ENCODE assay signal across 21 cellular contexts in the genomic region with DNA sequence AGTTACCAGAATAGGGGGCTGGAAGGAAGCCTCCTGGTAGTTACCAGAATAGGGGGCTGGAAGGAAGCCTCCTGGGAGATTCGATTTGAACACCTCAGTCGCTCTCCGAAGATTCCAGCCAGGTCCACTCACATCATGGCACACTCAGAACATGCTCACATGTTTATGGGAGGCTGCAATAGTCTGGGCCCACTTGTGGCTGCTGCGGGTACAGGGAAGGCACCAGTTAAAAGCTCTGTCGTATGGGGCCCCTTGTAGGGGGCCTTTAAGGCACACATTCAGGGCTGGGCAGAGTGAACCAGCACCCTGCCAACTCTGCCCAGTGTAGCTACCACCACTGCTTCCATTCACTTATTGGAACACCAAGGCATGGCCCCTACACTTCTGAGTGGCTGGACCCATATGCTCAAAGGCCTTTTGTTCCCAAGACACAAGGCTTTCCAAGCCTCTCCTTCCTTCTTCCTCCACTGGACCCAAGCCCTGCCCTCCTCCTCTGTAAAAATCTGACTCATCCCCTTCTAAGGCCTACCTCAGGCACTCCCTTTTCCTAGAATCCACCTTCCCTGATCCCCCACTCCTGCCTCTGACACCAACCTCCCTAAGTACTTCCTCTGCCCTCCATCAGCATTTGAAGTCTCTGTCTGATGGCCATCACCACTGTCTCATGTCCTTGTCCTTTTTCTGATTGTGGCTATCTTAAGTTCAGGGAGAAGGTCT. TPM values are rescaled to one million over a fixed set of nuclear protein-coding genes. Genes with fewer than 3 reads are reported as not detected.
A peak's percentile ranks its signal among the peaks of the same experiment; 100 is the strongest.
DNase-seq lines count a peak whose midpoint lies in the region; ATAC-seq, FAIRE-seq and TF ChIP-seq lines count a peak whose summit lies in the region.
"Had no signal": no experiment of that assay in that cellular context is flagged by ENCODE, and none has a peak within 500 bp of the region (broad histone marks: within the 10 kb centered on the region; RNA-seq: fewer than 3 reads in every experiment).

No MANE protein-coding gene starts in this region.

- TF ChIP-seq POLR2A in HepG2 (IDR thresholded peaks at IDR 0.05; ENCODE audit: insufficient read depth in 1 of 2, low read depth in 2 of 2, low read length in 2 of 2): no peak

- H3K9ac ChIP-seq in HepG2 (ENCODE audit: insufficient read depth, low read depth, low read length): no peak overlapping the region

- intact Hi-C loops in HepG2 (cut with micrococcal nuclease; ENCODE audit: unreplicated experiment): no loop called here

- H3K4me1 Mint-ChIP-seq in stimulated activated memory B cell treated with anti-CD40 and anti-IgM and Interleukin-4, amounts not matched to agents 10 μg/mL and 1 μg/mL and 100 μg/mL, for 72 hours: no peaks in the 10 kb centered on the region

- no peak overlapping the region for H3K4me3 Mint-ChIP-seq in stimulated activated memory B cell treated with anti-CD40 and anti-IgM and Interleukin-4, amounts not matched to agents 10 μg/mL and 1 μg/mL and 100 μg/mL, for 72 hours
- H3K4me3 Mint-ChIP-seq: CD8-positive, alpha-beta memory T cell; T-cell had no signal

- H3K4me1 ChIP-seq in HepG2 (ENCODE audit: insufficient read depth, low read length): peaks cover 11% of the 10 kb centered on the region
- H3K4me1 ChIP-seq: Peyer's patch had no signal

- H3K79me2 ChIP-seq in HepG2 (ENCODE audit: insufficient read depth, low read length): no peaks in the 10 kb centered on the region

- no peak overlapping the region for H2AFZ ChIP-seq in HepG2 (ENCODE audit: low read length)

- no peak for TF ChIP-seq RAD21 in HepG2 (CRISPR knock-in tag; IDR thresholded peaks at IDR 0.05)

- peaks cover 17 to 34% of the 10 kb centered on the region in 2 experiments; a peak in 4 of 5 replicates for H3K36me3 ChIP-seq in HepG2 (replicated peaks in 1 of 2; ENCODE audit: control insufficient read depth in 1 of 2, insufficient read depth in 2 of 2, low read length in 2 of 2)

- H3K27me3 ChIP-seq in HepG2 (ENCODE audit: control insufficient read depth in 1 of 2, insufficient read depth in 2 of 2, low read length in 2 of 2): no peaks in the 10 kb centered on the region
- H3K27me3 ChIP-seq: Peyer's patch, tibial nerve had no signal

- peak; percentile 11 for DNase-seq in activated CD8-positive, alpha-beta memory T cell treated with anti-CD3 and anti-CD28 coated beads for 24 hours
- DNase-seq in activated CD8-positive, alpha-beta memory T cell treated with anti-CD3 and anti-CD28 coated beads, Interleukin-2, amount 50 U/mL, for 4 hours: no peak
- DNase-seq in RPMI7951 (ENCODE audit: low read depth) (peak; percentile 7), epithelial cell of prostate (ENCODE audit: low read depth, low spot score) (no peak), HT-29 (ENCODE audit: low spot score) (no peak), HepG2 (ENCODE audit: low spot score) (no peak)
- DNase-seq: activated T-cell treated with anti-CD3 and anti-CD28 coated beads, Interleukin-2, amount 50 U/mL, for 1 hour; amniotic stem cell; CD8-positive, alpha-beta memory T cell; GDM1; H7; NCI-H2081 treated with DMSO at 0.1 percent for 48 hours; NCI-H69; stimulated activated CD4-positive, alpha-beta T cell treated with anti-CD3 and anti-CD28 coated beads, Interleukin-2, amount 100 ng/mL, for 48 hours had no signal

- in situ Hi-C loops in HepG2 (cut with HindIII; ENCODE audit: extremely low pct_ligation_motif_present, low pct_unique_long_range_greater_than_20kb): no loop called here

- H3K36me3 Mint-ChIP-seq in stimulated activated memory B cell treated with anti-CD40 and anti-IgM and Interleukin-4, amounts not matched to agents 10 μg/mL and 1 μg/mL and 100 μg/mL, for 72 hours: peaks cover 41% of the 10 kb centered on the region

- no peak overlapping the region for H3K4me3 ChIP-seq in HepG2 (replicated peaks in 1 of 3; ENCODE audit: insufficient read depth in 1 of 3, low read depth in 2 of 3, low read length in 3 of 3)
- H3K4me3 ChIP-seq: Peyer's patch, tibial nerve had no signal

- H3K27ac ChIP-seq in epithelial cell of prostate (peak overlapping the region; percentile 11), HepG2 (ENCODE audit: extremely low read length, insufficient read depth, low read length) (no peak overlapping the region)
- H3K27ac ChIP-seq: Peyer's patch had no signal

- no peaks in the 10 kb centered on the region for H3K9me3 ChIP-seq in HepG2 (ENCODE audit: low read length)
- H3K9me3 ChIP-seq: Peyer's patch, tibial nerve had no signal

- no TSS peak for BruUV-seq in HepG2 (replicated peaks; lab: Mats Ljungman, UMichigan)

- H3K27me3 Mint-ChIP-seq in stimulated activated memory B cell treated with anti-CD40 and anti-IgM and Interleukin-4, amounts not matched to agents 10 μg/mL and 1 μg/mL and 100 μg/mL, for 72 hours: no peaks in the 10 kb centered on the region
- H3K27me3 Mint-ChIP-seq: CD8-positive, alpha-beta memory T cell; T-cell had no signal

- WGBS in HepG2 (ENCODE audit: low lambda C conversion rate): 93% methylated on average over 3 of the region's 5 CpGs

- H4K20me1 ChIP-seq in HepG2 (ENCODE audit: insufficient read depth, low read length): no peaks in the 10 kb centered on the region

- no peak for ATAC-seq in stimulated activated memory B cell treated with anti-CD40 and anti-IgM and Interleukin-4, amounts not matched to agents 10 μg/mL and 1 μg/mL and 100 μg/mL, for 72 hours
- no peak for ATAC-seq in GM18873 (IDR thresholded peaks at IDR 0.05; ENCODE audit: low FRiP score, unreplicated experiment)
- no peak for ATAC-seq in HepG2
- ATAC-seq: activated CD4-positive, CD25-positive, alpha-beta regulatory T cell treated with anti-CD3 and anti-CD28 coated beads, Interleukin-2, amount 50 U/mL, for 24 hours; T-cell had no signal

- POLR2A ChIA-PET in HepG2 (lab: Yijun Ruan, JAX): interaction anchor here (1.0 kb wide), 1 partner anchor 61 kb away, joined by 3 read pairs; no protein-coding TSS in a partner anchor

- TF ChIP-seq EP300 in HepG2 (IDR thresholded peaks at IDR 0.05; ENCODE audit: low read depth in 2 of 2, low read length in 2 of 2): no peak
- no peak for TF ChIP-seq EP300 in HepG2 (CRISPR knock-in tag; IDR thresholded peaks at IDR 0.05; ENCODE audit: borderline replicate concordance)

- no peak for TF ChIP-seq CTCF in HepG2 (CRISPR knock-in tag; IDR thresholded peaks at IDR 0.05)

- no peak for FAIRE-seq in HepG2 (lab: Jason Lieb, UNC)
- FAIRE-seq: GM12892 had no signal

- CTCF ChIA-PET in HepG2 (lab: Yijun Ruan, JAX; ENCODE audit: low intra/inter-chr PET ratio, low total read pairs): no interaction called here

- no peaks in the 10 kb centered on the region for H3K9me3 Mint-ChIP-seq in stimulated activated memory B cell treated with anti-CD40 and anti-IgM and Interleukin-4, amounts not matched to agents 10 μg/mL and 1 μg/mL and 100 μg/mL, for 72 hours
- H3K9me3 Mint-ChIP-seq: CD8-positive, alpha-beta memory T cell; T-cell had no signal

- H3K27ac Mint-ChIP-seq in stimulated activated memory B cell treated with anti-CD40 and anti-IgM and Interleukin-4, amounts not matched to agents 10 μg/mL and 1 μg/mL and 100 μg/mL, for 72 hours: peak overlapping the region; percentile 3
- H3K27ac Mint-ChIP-seq: T-cell had no signal

- no peak overlapping the region for H3K4me2 ChIP-seq in HepG2 (ENCODE audit: low read depth, low read length)

RNA-seq across cellular contexts. Expression of a gene that starts 28.0 kb away (rescaled TPM):
- total RNA-seq in RPMI7951 (2014; rRNA removed; shearing (Covaris generic)): 3.8 and 5.3 TPM in 2 replicates
- 4.4 and 5.1 TPM in 2 replicates for total RNA-seq in HT-29 (2014; rRNA removed; shearing (Covaris generic))
- total RNA-seq in HepG2 (2016; rRNA removed; fragmentation: Illumina TruSeq; extraction: Trizol): 1.8 and 4.6 TPM in 2 replicates
- total RNA-seq in HepG2 (2016; cell fraction: cytosol; rRNA removed; fragmentation: Illumina TruSeq; extraction: Trizol; ENCODE audit: low read depth): 0.71 and 0.88 TPM in 2 replicates
- total RNA-seq in HepG2 (2016; cell fraction: insoluble cytoplasmic fraction; rRNA removed; fragmentation: Illumina TruSeq; extraction: Trizol): 1.7 and 4.5 TPM in 2 replicates
- 0.93 and 1.1 TPM in 2 replicates for total RNA-seq in HepG2 (2016; cell fraction: membrane; rRNA removed; fragmentation: Illumina TruSeq; extraction: Trizol)
- 5.7 and 7.4 TPM in 2 replicates for total RNA-seq in HepG2 (2016; cell fraction: nucleus; rRNA removed; fragmentation: Illumina TruSeq; extraction: Trizol)
- polyA plus RNA-seq in HepG2 (2011; rRNA removed): 7.7 and 11.1 TPM in 2 replicates
- 4.0 and 5.2 TPM in 2 replicates for polyA plus RNA-seq in HepG2 (2011; cell fraction: cytosol; rRNA removed)
- polyA plus RNA-seq in HepG2 (2011; cell fraction: nucleus; rRNA removed): 56.5 and 58.1 TPM in 2 replicates
- polyA plus RNA-seq in HepG2 (2012): 4.1 and 5.5 TPM in 2 replicates
- 0.20 and 0.27 TPM in 2 replicates for polyA plus RNA-seq in HepG2 (2016; cell fraction: cytosol; fragmentation: Illumina TruSeq; extraction: Trizol; ENCODE audit: low read depth)
- polyA plus RNA-seq in HepG2 (2016; cell fraction: insoluble cytoplasmic fraction; fragmentation: Illumina TruSeq; extraction: Trizol; ENCODE audit: low read depth): 1.4 and 2.7 TPM in 2 replicates
- 0.61 and 0.63 TPM in 2 replicates for polyA plus RNA-seq in HepG2 (2016; cell fraction: membrane; fragmentation: Illumina TruSeq; extraction: Trizol; ENCODE audit: low read depth)
- polyA plus RNA-seq in HepG2 (2016; cell fraction: nucleus; fragmentation: Illumina TruSeq; extraction: Trizol; ENCODE audit: insufficient read depth, low read depth): 10.1 and 12.3 TPM in 2 replicates
- 5.1 and 12.7 TPM in 2 replicates for polyA minus RNA-seq in HepG2 (2011; rRNA and poly(A)+ RNA removed; ENCODE audit: low replicate concordance)
- polyA minus RNA-seq in HepG2 (2011; cell fraction: cytosol; rRNA and poly(A)+ RNA removed): 2.4 and 3.2 TPM in 2 replicates
- 17.3 and 18.0 TPM in 2 replicates for polyA minus RNA-seq in HepG2 (2011; cell fraction: nucleus; rRNA and poly(A)+ RNA removed)

RNA-seq across cellular contexts. Expression of a gene that starts 28.3 kb away (rescaled TPM):
- 6.8 and 10.9 TPM in 2 replicates for total RNA-seq in RPMI7951 (2014; rRNA removed; shearing (Covaris generic))
- 3.5 and 10.5 TPM in 2 replicates for total RNA-seq in HT-29 (2014; rRNA removed; shearing (Covaris generic))
- total RNA-seq in HepG2 (2016; rRNA removed; fragmentation: Illumina TruSeq; extraction: Trizol): 3.1 and 3.9 TPM in 2 replicates
- total RNA-seq in HepG2 (2016; cell fraction: cytosol; rRNA removed; fragmentation: Illumina TruSeq; extraction: Trizol; ENCODE audit: low read depth): 0.97 and 1.3 TPM in 2 replicates
- total RNA-seq in HepG2 (2016; cell fraction: insoluble cytoplasmic fraction; rRNA removed; fragmentation: Illumina TruSeq; extraction: Trizol): 3.3 and 4.3 TPM in 2 replicates
- total RNA-seq in HepG2 (2016; cell fraction: membrane; rRNA removed; fragmentation: Illumina TruSeq; extraction: Trizol): 3.1 TPM in 2 replicates
- 1.3 and 1.6 TPM in 2 replicates for total RNA-seq in HepG2 (2016; cell fraction: nucleus; rRNA removed; fragmentation: Illumina TruSeq; extraction: Trizol)
- polyA plus RNA-seq in HepG2 (2011; rRNA removed): 13.2 and 13.5 TPM in 2 replicates
- polyA plus RNA-seq in HepG2 (2011; cell fraction: cytosol; rRNA removed): 11.0 and 13.8 TPM in 2 replicates
- 5.4 and 6.0 TPM in 2 replicates for polyA plus RNA-seq in HepG2 (2011; cell fraction: nucleus; rRNA removed)
- 6.6 and 9.3 TPM in 2 replicates for polyA plus RNA-seq in HepG2 (2012)
- polyA plus RNA-seq in HepG2 (2016; cell fraction: cytosol; fragmentation: Illumina TruSeq; extraction: Trizol; ENCODE audit: low read depth): 1.2 and 1.4 TPM in 2 replicates
- polyA plus RNA-seq in HepG2 (2016; cell fraction: insoluble cytoplasmic fraction; fragmentation: Illumina TruSeq; extraction: Trizol; ENCODE audit: low read depth): 4.8 and 5.3 TPM in 2 replicates
- 2.5 and 3.1 TPM in 2 replicates for polyA plus RNA-seq in HepG2 (2016; cell fraction: membrane; fragmentation: Illumina TruSeq; extraction: Trizol; ENCODE audit: low read depth)
- 3.6 and 4.7 TPM in 2 replicates for polyA plus RNA-seq in HepG2 (2016; cell fraction: nucleus; fragmentation: Illumina TruSeq; extraction: Trizol; ENCODE audit: insufficient read depth, low read depth)
- 14.8 and 38.3 TPM in 2 replicates for polyA minus RNA-seq in HepG2 (2011; rRNA and poly(A)+ RNA removed; ENCODE audit: low replicate concordance)
- polyA minus RNA-seq in HepG2 (2011; cell fraction: cytosol; rRNA and poly(A)+ RNA removed): 8.7 and 11.6 TPM in 2 replicates
- polyA minus RNA-seq in HepG2 (2011; cell fraction: nucleus; rRNA and poly(A)+ RNA removed): 5.3 and 6.6 TPM in 2 replicates

Comparison
In these comparisons a context has a peak if more than half of its experiments do, and no peak if none do; other contexts are left out.
1. DNase-seq: peak in activated CD8-positive, alpha-beta memory T cell treated with anti-CD3 and anti-CD28 coated beads for 24 hours (single experiment) and RPMI7951 (single experiment); none in activated CD8-positive, alpha-beta memory T cell treated with anti-CD3 and anti-CD28 coated beads, Interleukin-2, amount 50 U/mL, for 4 hours (single experiment), epithelial cell of prostate (single experiment), HT-29 (single experiment) and HepG2 (single experiment).